Comparison of ENCODE assay signal across 8 cellular contexts in genomic region chr20:28603218-28603577, GRCh38.
A peak's percentile ranks its signal among the peaks of the same experiment; 100 is the strongest.
DNase-seq lines count a peak whose midpoint lies in the region; ATAC-seq, FAIRE-seq and TF ChIP-seq lines count a peak whose summit lies in the region.
"Not testable (repeated sequence)": the region's sequence is repeated elsewhere in the genome, so short reads cannot be mapped to it uniquely, and the experiment has no call there.

No MANE protein-coding gene starts in this region.

- H3K36me3 Mint-ChIP-seq in activated CD4-positive, alpha-beta memory T cell treated with anti-CD3 and anti-CD28 coated beads for 36 hours; progenitor cell of endocrine pancreas (ENCODE audit: insufficient read depth): not testable (repeated sequence)

- DNase-seq in Jurkat, Clone E6-1 (ENCODE audit: low read depth, low spot score); activated CD4-positive, alpha-beta memory T cell treated with anti-CD3 and anti-CD28 coated beads for 36 hours; K562 (ENCODE audit: extremely low read depth in 1 of 4, low spot score in 3 of 4); progenitor cell of endocrine pancreas (ENCODE audit: low spot score, unreplicated experiment); thyroid gland: not testable (repeated sequence)
- peak in 1 of 2 donors; percentile 2 for DNase-seq in fibroblast of lung (ENCODE audit: low read depth in 2 of 2)

- H3K4me2 ChIP-seq in K562 (ENCODE audit: insufficient read depth, low read length), result peak overlapping the region; percentile 82
- not testable (repeated sequence) for H3K4me2 ChIP-seq in fibroblast of lung (ENCODE audit: extremely low read depth, insufficient read depth, low read length)

- H2AFZ ChIP-seq in K562 (ENCODE audit: low read depth, low read length) (peak overlapping the region; percentile 86), fibroblast of lung (ENCODE audit: low read length) (peak overlapping the region; percentile 44)

- H3K4me1 Mint-ChIP-seq in activated CD4-positive, alpha-beta memory T cell treated with anti-CD3 and anti-CD28 coated beads for 36 hours (ENCODE audit: low read depth), result peaks cover 24% of the 10 kb centered on the region
- H3K4me1 Mint-ChIP-seq in progenitor cell of endocrine pancreas (ENCODE audit: low read depth), result not testable (repeated sequence)

- CTCF ChIA-PET in activated CD4-positive, alpha-beta memory T cell treated with anti-CD3 and anti-CD28 coated beads for 36 hours (lab: Charles Lee); K562 (lab: Yijun Ruan, JAX; ENCODE audit: low intra/inter-chr PET ratio): not testable (repeated sequence)

- H3K27me3 Mint-ChIP-seq in activated CD4-positive, alpha-beta memory T cell treated with anti-CD3 and anti-CD28 coated beads for 36 hours; progenitor cell of endocrine pancreas: not testable (repeated sequence)

- peaks cover 15% of the 10 kb centered on the region for H3K9me3 Mint-ChIP-seq in activated CD4-positive, alpha-beta memory T cell treated with anti-CD3 and anti-CD28 coated beads for 36 hours
- peaks cover 29% of the 10 kb centered on the region for H3K9me3 Mint-ChIP-seq in progenitor cell of endocrine pancreas (ENCODE audit: low read depth)

- H3K4me3 Mint-ChIP-seq in activated CD4-positive, alpha-beta memory T cell treated with anti-CD3 and anti-CD28 coated beads for 36 hours, result peak overlapping the region; percentile 93
- peak overlapping the region; percentile 76 for H3K4me3 Mint-ChIP-seq in progenitor cell of endocrine pancreas (ENCODE audit: low read depth)

- TF ChIP-seq POLR2A in K562 (conservative IDR thresholded peaks at IDR 0.05); thyroid gland (IDR thresholded peaks at IDR 0.05): not testable (repeated sequence)

- H3K27ac ChIP-seq in C4-2B (peak overlapping the region; percentile 69), K562 (ENCODE audit: extremely low read depth, low read depth, low read length) (peak overlapping the region; percentile 58; the same call in 1 of the 3 replicates), liver (ENCODE audit: low read depth in 1 of 2, low read length in 2 of 2) (peak overlapping the region; percentile 5 to 83), thyroid gland (peak overlapping the region in 2 of 3 donors; percentile 30 to 74)
- not testable (repeated sequence) for H3K27ac ChIP-seq in fibroblast of lung (ENCODE audit: insufficient read depth, low read length)

- H3K27me3 ChIP-seq in K562 (ENCODE audit: control insufficient read depth in 2 of 2, insufficient read depth in 2 of 2, low read length in 2 of 2); fibroblast of lung (ENCODE audit: control insufficient read depth, insufficient read depth, low read length); liver (ENCODE audit: control insufficient read depth in 4 of 4, insufficient read depth in 4 of 4, low read length in 3 of 4); thyroid gland: not testable (repeated sequence)

- not testable (repeated sequence) for H3K9me1 ChIP-seq in K562 (ENCODE audit: control insufficient read depth, insufficient read depth, low read length)

- H4K20me1 ChIP-seq in K562 (replicated peaks; ENCODE audit: control insufficient read depth, insufficient read depth, low read length); fibroblast of lung (ENCODE audit: control insufficient read depth, extremely low read depth, insufficient read depth, low read length): not testable (repeated sequence)

- not testable (repeated sequence) for H3K9me3 ChIP-seq in K562 (replicated peaks; ENCODE audit: control insufficient read depth, insufficient read depth, low read depth, low read length); fibroblast of lung (ENCODE audit: control insufficient read depth, insufficient read depth, low read depth, low read length); liver (ENCODE audit: control insufficient read depth in 4 of 4, low read length in 3 of 4); thyroid gland

- in situ Hi-C loops in K562 (cut with MboI), result not testable (repeated sequence)

- FAIRE-seq in K562 (lab: Jason Lieb, UNC), result not testable (repeated sequence)

- H3K36me3 ChIP-seq in K562 (ENCODE audit: control insufficient read depth, insufficient read depth, low read length); fibroblast of lung (ENCODE audit: control insufficient read depth, insufficient read depth, low read length); liver (ENCODE audit: control insufficient read depth in 4 of 4, insufficient read depth in 3 of 4, low read depth in 1 of 4, low read length in 3 of 4); thyroid gland: not testable (repeated sequence)

- TF ChIP-seq CTCF in C4-2B (conservative IDR thresholded peaks at IDR 0.05); K562 (IDR thresholded peaks at IDR 0.05 in 2 of 3, conservative IDR thresholded peaks at IDR 0.05 in 1 of 3; ENCODE audit: insufficient read depth in 2 of 3, low read depth in 1 of 3, low read length in 3 of 3); fibroblast of lung (conservative IDR thresholded peaks at IDR 0.05 in 1 of 2, IDR thresholded peaks at IDR 0.05 in 1 of 2; ENCODE audit: low read depth in 1 of 2, low read length in 2 of 2); liver (IDR thresholded peaks at IDR 0.05; ENCODE audit: low read depth, low read length, missing input control); progenitor cell of endocrine pancreas (IDR thresholded peaks at IDR 0.05; ENCODE audit: unreplicated experiment); thyroid gland (IDR thresholded peaks at IDR 0.05): not testable (repeated sequence)

- 69% methylated on average over 13 of the region's 17 CpGs for WGBS in K562 (ENCODE audit: insufficient coverage, low coverage, missing lambda C conversion rate)
- 74% methylated on average over 17 of the region's 17 CpGs for WGBS in liver
- 71 to 73% methylated on average over 17 of the region's 17 CpGs for WGBS in thyroid gland, 2 donors

- H3K4me1 ChIP-seq in K562 (replicated peaks in 1 of 2; ENCODE audit: control insufficient read depth in 2 of 2, insufficient read depth in 2 of 2, low read length in 2 of 2); fibroblast of lung (ENCODE audit: control insufficient read depth, extremely low read depth, insufficient read depth, low read length); liver (ENCODE audit: control insufficient read depth in 4 of 4, insufficient read depth in 4 of 4, low read length in 3 of 4); thyroid gland: not testable (repeated sequence)

- peak overlapping the region; percentile 28 for H3K27ac Mint-ChIP-seq in activated CD4-positive, alpha-beta memory T cell treated with anti-CD3 and anti-CD28 coated beads for 36 hours
- not testable (repeated sequence) for H3K27ac Mint-ChIP-seq in progenitor cell of endocrine pancreas

- TF ChIP-seq RAD21 in K562 (CRISPR knock-in tag; conservative IDR thresholded peaks at IDR 0.05 in 1 of 2, IDR thresholded peaks at IDR 0.05 in 1 of 2); liver (IDR thresholded peaks at IDR 0.05): not testable (repeated sequence)

- ATAC-seq in K562, result not testable (repeated sequence)

- intact Hi-C loops in activated CD4-positive, alpha-beta memory T cell treated with anti-CD3 and anti-CD28 coated beads for 36 hours (cut with micrococcal nuclease), result loop anchor here (5.0 kb wide), 1 partner anchor 1774 kb away; no protein-coding TSS in a partner anchor
- intact Hi-C loops in K562 (cut with micrococcal nuclease); thyroid gland (cut with DNase I): not testable (repeated sequence)

- POLR2A ChIA-PET in activated CD4-positive, alpha-beta memory T cell treated with anti-CD3 and anti-CD28 coated beads for 36 hours (lab: Charles Lee), result not testable (repeated sequence)
- POLR2A ChIA-PET in K562 (lab: Yijun Ruan, JAX), result interaction anchor here (0.9 kb wide), 1 partner anchor 22 kb away, joined by 4 read pairs; no protein-coding TSS in a partner anchor

- TSS peak; percentile 56 for BruUV-seq in K562 (replicated peaks; lab: Mats Ljungman, UMichigan)

- H3K4me3 ChIP-seq in Jurkat, Clone E6-1 (ENCODE audit: low read length), result peak overlapping the region; percentile 74
- peak overlapping the region; percentile 79 for H3K4me3 ChIP-seq in K562
- H3K4me3 ChIP-seq in fibroblast of lung (replicated peaks in 1 of 4; ENCODE audit: control extremely low read depth in 1 of 4, insufficient read depth in 1 of 4, low read depth in 3 of 4, low read length in 4 of 4), result peak overlapping the region in 2 of 4 experiments; percentile 73 to 80
- peak overlapping the region in 1 of 3 donors; percentile 62 for H3K4me3 ChIP-seq in liver (ENCODE audit: low read depth in 1 of 3, low read length in 3 of 3)
- peak overlapping the region; percentile 31 to 53 (median 39) for H3K4me3 ChIP-seq in thyroid gland (replicated peaks in 1 of 3)

- peak overlapping the region; percentile 46 to 94; a peak in 3 of 4 replicates for H3K9ac ChIP-seq in K562 (ENCODE audit: insufficient read depth in 1 of 2, low read depth in 2 of 2, low read length in 2 of 2)
- H3K9ac ChIP-seq in fibroblast of lung (ENCODE audit: insufficient read depth, low read length), result peak overlapping the region; percentile 53
- peak overlapping the region in 1 of 2 donors; percentile 16 for H3K9ac ChIP-seq in liver (ENCODE audit: low read depth in 1 of 2, low read length in 2 of 2)

- TF ChIP-seq EP300 in K562 (IDR thresholded peaks at IDR 0.05; ENCODE audit: low read length), result not testable (repeated sequence)

- not testable (repeated sequence) for H3K79me2 ChIP-seq in K562 (ENCODE audit: control insufficient read depth, insufficient read depth, low read length); fibroblast of lung (ENCODE audit: control insufficient read depth, insufficient read depth, low read length)
